Comparison of ENCODE assay signal across 9 cellular contexts in genomic region chr5:100706796-100707195, GRCh38.
DNase-seq lines count a peak whose midpoint lies in the region; ATAC-seq and TF ChIP-seq lines count a peak whose summit lies in the region.
"Had no signal": no experiment of that assay in that cellular context is flagged by ENCODE, and none has a peak within 500 bp of the region (broad histone marks: within the 10 kb centered on the region; RNA-seq: fewer than 3 reads in every experiment).

No MANE protein-coding gene starts in this region.

- no peaks in the 10 kb centered on the region for H3K4me1 ChIP-seq in SK-N-SH (ENCODE audit: control insufficient read depth in 1 of 2, insufficient read depth in 2 of 2, low read depth in 1 of 2, low read length in 1 of 2)
- peaks cover 2 to 9% of the 10 kb centered on the region in 2 donors for H3K4me1 ChIP-seq in thyroid gland
- H3K4me1 ChIP-seq: pancreas had no signal

- H3K9ac ChIP-seq in SK-N-SH, result no peak overlapping the region

- CTCF ChIA-PET in SK-N-SH (lab: Yijun Ruan, JAX), result interaction anchor here (1.1 kb wide), 1 partner anchor 10 kb away, joined by 3 read pairs; no protein-coding TSS in a partner anchor

- H3K36me3 ChIP-seq in SK-N-SH (replicated peaks in 1 of 2; ENCODE audit: control insufficient read depth in 1 of 2, insufficient read depth in 2 of 2, low read length in 1 of 2) (no peaks in the 10 kb centered on the region), thyroid gland (no peaks in the 10 kb centered on the region)
- H3K36me3 ChIP-seq: pancreas had no signal

- TF ChIP-seq RAD21 in SK-N-SH (IDR thresholded peaks at IDR 0.05; ENCODE audit: low read length), result no peak

- ATAC-seq in HG02981 (IDR thresholded peaks at IDR 0.05; ENCODE audit: unreplicated experiment) (peak; percentile 63), HG03039 (IDR thresholded peaks at IDR 0.05; ENCODE audit: unreplicated experiment) (no peak)

- H3K79me2 ChIP-seq in SK-N-SH (ENCODE audit: insufficient read depth), result no peaks in the 10 kb centered on the region

- H3K4me3 ChIP-seq in SK-N-SH (ENCODE audit: low read depth in 2 of 2, low read length in 1 of 2) (no peak overlapping the region), thyroid gland (replicated peaks in 1 of 3) (no peak overlapping the region)
- H3K4me3 ChIP-seq: pancreas had no signal

- 33% methylated on average over 1 of the region's 1 CpG for WGBS in SK-N-SH (ENCODE audit: low lambda C conversion rate)
- 55 to 72% methylated on average over 1 of the region's 1 CpG for WGBS in thyroid gland, 2 donors

- H2AFZ ChIP-seq in SK-N-SH (ENCODE audit: low read depth), result no peak overlapping the region

- no peaks in the 10 kb centered on the region for H3K27me3 ChIP-seq in SK-N-SH (ENCODE audit: insufficient read depth)
- no peaks in the 10 kb centered on the region for H3K27me3 ChIP-seq in thyroid gland
- H3K27me3 ChIP-seq: pancreas had no signal

- TF ChIP-seq CTCF in SK-N-SH (IDR thresholded peaks at IDR 0.05) (peak; percentile 40; the same call in 1 of the 2 replicates), thyroid gland (IDR thresholded peaks at IDR 0.05) (peak in 3 of 6 experiments; percentile 30 to 40 (median 34))

- H3K9me2 ChIP-seq in SK-N-SH, result no peaks in the 10 kb centered on the region; the same call in 1 of the 2 replicates

- POLR2A ChIA-PET in SK-N-SH (lab: Yijun Ruan, JAX), result no interaction called here

- H3K27ac ChIP-seq in SK-N-SH (ENCODE audit: low read depth in 2 of 2, low read length in 1 of 2), result no peak overlapping the region
- no peak overlapping the region for H3K27ac ChIP-seq in thyroid gland
- H3K27ac ChIP-seq: pancreas had no signal

- no peak for TF ChIP-seq EP300 in SK-N-SH (IDR thresholded peaks at IDR 0.05; ENCODE audit: borderline replicate concordance in 1 of 2, low read depth in 1 of 2, low read length in 1 of 2)

- intact Hi-C loops in thyroid gland (cut with DNase I), result no loop called here

- no peak for TF ChIP-seq POLR2A in thyroid gland (IDR thresholded peaks at IDR 0.05)

- H3F3A ChIP-seq in SK-N-SH (replicated peaks; ENCODE audit: insufficient read depth), result no peaks in the 10 kb centered on the region

- DNase-seq in CD1c-positive myeloid dendritic cell (ENCODE audit: extremely low spot score) (peak; percentile 93), SK-N-SH (no peak), left kidney (ENCODE audit: low read depth, low spot score) (peak; percentile 15), ecto neural progenitor cell (ENCODE audit: low spot score) (no peak), thyroid gland (no peak), NCI-H345 (lab: John Stamatoyannopoulos, UW) (no peak)
- DNase-seq: pancreas had no signal

- H3K4me2 ChIP-seq in SK-N-SH, result no peak overlapping the region

- no peaks in the 10 kb centered on the region for H4K20me1 ChIP-seq in SK-N-SH (ENCODE audit: insufficient read depth)

- H3K9me3 ChIP-seq in SK-N-SH (no peaks in the 10 kb centered on the region), thyroid gland (no peaks in the 10 kb centered on the region)
- H3K9me3 ChIP-seq: pancreas had no signal

TF ChIP-seq in SK-N-SH, 30 proteins besides CTCF, POLR2A, EP300 and RAD21:
- TF ChIP-seq YY1 (IDR thresholded peaks at IDR 0.05; ENCODE audit: low read depth) (no peak), EZH2phosphoT487 (IDR thresholded peaks at IDR 0.05; ENCODE audit: borderline replicate concordance, low read depth) (no peak), NRF1 (IDR thresholded peaks at IDR 0.05; ENCODE audit: low read depth, low read length) (no peak), GATA2 (CRISPR knock-in tag; IDR thresholded peaks at IDR 0.05) (no peak), MXI1 (IDR thresholded peaks at IDR 0.05; ENCODE audit: low read depth, low read length) (no peak), ELF1 (IDR thresholded peaks at IDR 0.05) (no peak), POLR2AphosphoS5 (IDR thresholded peaks at IDR 0.05; ENCODE audit: low read depth, low read length) (no peak), FOXJ3 (CRISPR knock-in tag; IDR thresholded peaks at IDR 0.05) (no peak), TAF1 (IDR thresholded peaks at IDR 0.05; ENCODE audit: borderline replicate concordance, low read depth, low read length) (no peak), RFX5 (IDR thresholded peaks at IDR 0.05; ENCODE audit: low read length) (no peak), MEF2A (IDR thresholded peaks at IDR 0.05; ENCODE audit: borderline replicate concordance, low read depth) (no peak), USF2 (IDR thresholded peaks at IDR 0.05; ENCODE audit: borderline replicate concordance, low read depth, low read length) (no peak), FOXM1 (IDR thresholded peaks at IDR 0.05; ENCODE audit: low read depth) (no peak), PBX3 (IDR thresholded peaks at IDR 0.05) (no peak)

Comparison
In these comparisons a context has a peak if more than half of its experiments do, and no peak if none do; other contexts are left out.
1. DNase-seq: peak in CD1c-positive myeloid dendritic cell (single experiment) and left kidney (single experiment); none in SK-N-SH (single experiment), ecto neural progenitor cell (single experiment), thyroid gland (0 of 2) and NCI-H345 (single experiment).